ENCODE assay signal across 10 cellular contexts in genomic region chr4:10722957-10723356, GRCh38. TPM values are rescaled to one million over a fixed set of nuclear protein-coding genes. Genes with fewer than 3 reads are reported as not detected.
A peak's percentile ranks its signal among the peaks of the same experiment; 100 is the strongest.
DNase-seq lines count a peak whose midpoint lies in the region; ATAC-seq and TF ChIP-seq lines count a peak whose summit lies in the region.
"Had no signal": no experiment of that assay in that cellular context is flagged by ENCODE, and none has a peak within 500 bp of the region (broad histone marks: within the 10 kb centered on the region; RNA-seq: fewer than 3 reads in every experiment).

No MANE protein-coding gene starts in this region.

- ATAC-seq in GM18861 (IDR thresholded peaks at IDR 0.05; ENCODE audit: unreplicated experiment) (peak; percentile 97), GM21528 (IDR thresholded peaks at IDR 0.05; ENCODE audit: low FRiP score, unreplicated experiment) (peak; percentile 93), HG03159 (IDR thresholded peaks at IDR 0.05; ENCODE audit: unreplicated experiment) (peak; percentile 95)
- peak; percentile 47 for ATAC-seq in effector memory CD8-positive, alpha-beta T cell (replicated peaks)

- TF ChIP-seq CTCF in esophagus squamous epithelium (IDR thresholded peaks at IDR 0.05), result no peak

- H3K9me3 Mint-ChIP-seq in effector memory CD8-positive, alpha-beta T cell, result no peaks in the 10 kb centered on the region

- no peak overlapping the region for H3K4me3 Mint-ChIP-seq in effector memory CD8-positive, alpha-beta T cell

- peaks cover 11 to 14% of the 10 kb centered on the region in 2 donors for H3K27me3 Mint-ChIP-seq in effector memory CD8-positive, alpha-beta T cell

- no peak for TF ChIP-seq POLR2A in esophagus squamous epithelium (IDR thresholded peaks at IDR 0.05)

- H3K4me1 ChIP-seq in esophagus squamous epithelium, result no peaks in the 10 kb centered on the region

- H3K9me3 ChIP-seq in esophagus squamous epithelium, result no peaks in the 10 kb centered on the region
- H3K9me3 ChIP-seq: ovary had no signal

- H3K36me3 ChIP-seq in esophagus squamous epithelium, result no peaks in the 10 kb centered on the region
- H3K36me3 ChIP-seq: ovary had no signal

- DNase-seq in effector memory CD8-positive, alpha-beta T cell, result no peak
- DNase-seq in esophagus squamous epithelium (lab: John Stamatoyannopoulos, UW), result no peak
- DNase-seq in NCI-H69 (lab: John Stamatoyannopoulos, UW), result no peak
- DNase-seq in stimulated activated CD4-positive, alpha-beta T cell treated with anti-CD3 and anti-CD28 coated beads, Interleukin-12 subunit alpha, Interleukin-12 subunit beta, amount 100 ng/mL, for 4 hours, result no peak
- no peak for DNase-seq in kidney tubule cell (ENCODE audit: low spot score)
- DNase-seq: activated gamma-delta T cell, ovary had no signal

- intact Hi-C loops in esophagus squamous epithelium (cut with DNase I), result no loop called here

- peaks cover 0 to 2% of the 10 kb centered on the region in 2 donors for H3K4me1 Mint-ChIP-seq in effector memory CD8-positive, alpha-beta T cell (ENCODE audit: low read depth in 2 of 2)

- H3K27ac Mint-ChIP-seq in effector memory CD8-positive, alpha-beta T cell, result no peak overlapping the region

- 31 to 59% methylated on average over 4 of the region's 4 CpGs for WGBS in esophagus squamous epithelium, 2 donors

- no peaks in the 10 kb centered on the region for H3K36me3 Mint-ChIP-seq in effector memory CD8-positive, alpha-beta T cell (ENCODE audit: insufficient read depth)

- no peak overlapping the region for H3K4me3 ChIP-seq in esophagus squamous epithelium
- H3K4me3 ChIP-seq: ovary had no signal

- H3K27ac ChIP-seq in esophagus squamous epithelium, result no peak overlapping the region
- H3K27ac ChIP-seq: ovary had no signal

- H3K27me3 ChIP-seq in esophagus squamous epithelium, result no peaks in the 10 kb centered on the region
- H3K27me3 ChIP-seq: ovary had no signal

RNA-seq across cellular contexts. Expression of gene CLNK, which starts 38.4 kb away (rescaled TPM):
- under 1 TPM in 1 of 4 donors, not detected in 3; 0.19 TPM for total RNA-seq in esophagus squamous epithelium

Comparison
In these comparisons a context has a peak if more than half of its experiments do, and no peak if none do; other contexts are left out.
1. ATAC-seq: peak in every context shown above with its lines; median percentile 97 in GM18861; 95 in HG03159; 93 in GM21528; 47 in effector memory CD8-positive, alpha-beta T cell.